Comparison of ENCODE assay signal across 9 cellular contexts in genomic region chr6:96520851-96521115, GRCh38. TPM values are rescaled to one million over a fixed set of nuclear protein-coding genes. Genes with fewer than 3 reads are reported as not detected.
A peak's percentile ranks its signal among the peaks of the same experiment; 100 is the strongest.
DNase-seq lines count a peak whose midpoint lies in the region; ATAC-seq and TF ChIP-seq lines count a peak whose summit lies in the region.
"Had no signal": no experiment of that assay in that cellular context is flagged by ENCODE, and none has a peak within 500 bp of the region (broad histone marks: within the 10 kb centered on the region; RNA-seq: fewer than 3 reads in every experiment).

No MANE protein-coding gene starts in this region.

- H3K9me3 ChIP-seq in Peyer's patch (no peaks in the 10 kb centered on the region), esophagus muscularis mucosa (no peaks in the 10 kb centered on the region)

- H3K4me1 ChIP-seq in Peyer's patch = peaks cover 0 to 18% (median 0%) of the 10 kb centered on the region in 4 donors
- H3K4me1 ChIP-seq in esophagus muscularis mucosa = peaks cover 21 to 38% (median 30%) of the 10 kb centered on the region in 4 donors

- H3K4me3 ChIP-seq in GM12875 (ENCODE audit: low read depth, low read length) (peak overlapping the region; percentile 93), Peyer's patch (peak overlapping the region; percentile 67 to 80 (median 70)), esophagus muscularis mucosa (peak overlapping the region; percentile 72 to 95 (median 79))

- H3K27ac ChIP-seq in Peyer's patch (peak overlapping the region in 1 of 4 donors; percentile 97), esophagus muscularis mucosa (replicated peaks in 1 of 4) (peak overlapping the region; percentile 92 to 97 (median 93))

- DNase-seq in Peyer's patch (no peak), esophagus muscularis mucosa (ENCODE audit: extremely low spot score) (no peak), retina (peak; percentile 13), HuH-7.5 (ENCODE audit: low spot score) (no peak), SHP77 treated with DMSO at 0.1 percent for 48 hours (lab: John Stamatoyannopoulos, UW) (no peak), islet precursor cell (no peak)

- ATAC-seq in HG02623 (IDR thresholded peaks at IDR 0.05; ENCODE audit: unreplicated experiment) = no peak

- intact Hi-C loops in esophagus muscularis mucosa (cut with DNase I) = loop anchor here (10.0 kb wide), 2 partner anchors 314 to 374 kb away; partner anchors contain the start of genes GPR63 and NDUFAF4

- H3K27me3 ChIP-seq in Peyer's patch (no peaks in the 10 kb centered on the region), esophagus muscularis mucosa (no peaks in the 10 kb centered on the region)

- no peak for TF ChIP-seq POLR2A in Peyer's patch (IDR thresholded peaks at IDR 0.05)
- no peak for TF ChIP-seq POLR2A in esophagus muscularis mucosa (IDR thresholded peaks at IDR 0.05; ENCODE audit: low read depth)

- H3K36me3 ChIP-seq in Peyer's patch (peaks cover 0 to 7% (median 0%) of the 10 kb centered on the region in 3 donors), esophagus muscularis mucosa (peaks cover under 1 to 16% (median 5%) of the 10 kb centered on the region in 4 donors)

- TF ChIP-seq CTCF in GM12875 (IDR thresholded peaks at IDR 0.05; ENCODE audit: borderline replicate concordance, insufficient read depth, low read depth, low read length) (no peak), Peyer's patch (IDR thresholded peaks at IDR 0.05) (no peak), esophagus muscularis mucosa (IDR thresholded peaks at IDR 0.05) (no peak)

- no peak for TF ChIP-seq EP300 in esophagus muscularis mucosa (IDR thresholded peaks at IDR 0.05)

RNA-seq across cellular contexts. Expression of gene UFL1, which starts 0.8 kb away (rescaled TPM):
- total RNA-seq in Peyer's patch (10 to 100 TPM; 15.7 to 26.3 (median 21.3) TPM), esophagus muscularis mucosa (10 to 100 TPM; 21.3 to 27.0 (median 23.2) TPM)

RNA-seq across cellular contexts. Expression of gene FHL5, which starts 42.1 kb away (rescaled TPM):
- total RNA-seq in Peyer's patch (10 to 100 TPM in 1 of 4 donors, 1 to 10 TPM in 3; 2.1 to 10.7 (median 3.7) TPM), esophagus muscularis mucosa (10 to 100 TPM; 10.8 to 33.7 (median 18.0) TPM)
- total RNA-seq: myocyte had no signal
